Comparison of ENCODE assay signal across 12 cellular contexts in the genomic region with DNA sequence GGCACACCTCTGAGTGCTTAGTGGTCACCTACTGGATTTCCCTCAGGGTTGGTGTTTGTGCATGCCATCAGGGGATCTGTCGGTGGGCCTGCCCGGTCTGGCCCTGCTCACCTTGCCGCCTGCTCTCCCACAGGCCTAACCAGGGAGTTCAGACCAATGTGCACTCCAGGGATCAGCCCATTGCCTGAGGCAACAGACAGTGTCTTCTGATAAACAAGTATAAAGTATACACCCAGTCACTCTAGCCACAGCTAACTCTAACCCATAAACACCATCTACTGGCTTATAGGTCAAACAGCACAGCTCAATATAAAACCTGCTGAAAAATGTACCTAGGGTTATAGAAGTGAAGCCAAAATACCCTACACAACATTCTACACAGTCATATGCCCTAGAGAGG.
DNase-seq lines count a peak whose midpoint lies in the region; ATAC-seq and FAIRE-seq lines count a peak whose summit lies in the region.
"Had no signal": no experiment of that assay in that cellular context is flagged by ENCODE, and none has a peak within 500 bp of the region (broad histone marks: within the 10 kb centered on the region; RNA-seq: fewer than 3 reads in every experiment).

No MANE protein-coding gene starts in this region.

- WGBS in aorta, 2 donors: 91 to 100% methylated on average over 3 of the region's 3 CpGs

- H3K9me3 ChIP-seq in aorta (ENCODE audit: control insufficient read depth, low read length): no peaks in the 10 kb centered on the region

- no peak for FAIRE-seq in GM19239 (lab: Jason Lieb, UNC)

- no peak overlapping the region for H3K4me3 ChIP-seq in aorta (ENCODE audit: low read length in 2 of 2)

- intact Hi-C loops in aorta (cut with DNase I): no loop called here

- DNase-seq in NCI-H82 (lab: John Stamatoyannopoulos, UW) (peak; percentile 27), NCI-H82 treated with DMSO at 0.1 percent for 48 hours (lab: John Stamatoyannopoulos, UW; ENCODE audit: unreplicated experiment) (no peak), NCI-H460 (ENCODE audit: extremely low read depth, low read depth) (peak; percentile 5), ecto neural progenitor cell (ENCODE audit: low spot score) (peak; percentile 35), aorta (peak in 1 of 2 donors; percentile 51), GM19239 (ENCODE audit: insufficient read length, low spot score) (no peak)
- DNase-seq: effector memory CD8-positive, alpha-beta T cell; naive thymus-derived CD4-positive, alpha-beta T cell; NCI-H345; T-helper 1 cell had no signal

- no peaks in the 10 kb centered on the region for H3K4me1 ChIP-seq in aorta (ENCODE audit: control insufficient read depth in 1 of 2, insufficient read depth in 2 of 2, low read length in 2 of 2)

- no peaks in the 10 kb centered on the region for H3K36me3 ChIP-seq in aorta (ENCODE audit: control insufficient read depth in 1 of 2, insufficient read depth in 2 of 2, low read length in 1 of 2)

- H3K27me3 ChIP-seq in aorta (ENCODE audit: control insufficient read depth in 1 of 2, insufficient read depth in 2 of 2, low read length in 1 of 2): no peaks in the 10 kb centered on the region

- H3K27ac ChIP-seq in aorta (ENCODE audit: low read depth in 1 of 2, low read length in 2 of 2): no peak overlapping the region

- ATAC-seq in aorta (ENCODE audit: low FRiP score): peak; percentile 28
- no peak for ATAC-seq in GM18907 (IDR thresholded peaks at IDR 0.05; ENCODE audit: unreplicated experiment)
- no peak for ATAC-seq in GM21390 (IDR thresholded peaks at IDR 0.05; ENCODE audit: unreplicated experiment)
- ATAC-seq: effector memory CD8-positive, alpha-beta T cell; naive thymus-derived CD4-positive, alpha-beta T cell had no signal

Comparison
In these comparisons a context has a peak if more than half of its experiments do, and no peak if none do; other contexts are left out.
1. DNase-seq: peak in NCI-H82 (single experiment), NCI-H460 (single experiment) and ecto neural progenitor cell (single experiment); none in NCI-H82 treated with DMSO at 0.1 percent for 48 hours (single experiment) and GM19239 (single experiment).